In genomic region chr1:32448773-32449456, GRCh38 we compare ENCODE assay signal across 1 cellular context.
TF ChIP-seq lines count a peak whose summit lies in the region.

No MANE protein-coding gene starts in this region.

TF ChIP-seq in K562, 482 proteins besides CTCF, POLR2A, EP300 and RAD21 (continued from another document and continues in another):
- TF ChIP-seq, protein P1, sequence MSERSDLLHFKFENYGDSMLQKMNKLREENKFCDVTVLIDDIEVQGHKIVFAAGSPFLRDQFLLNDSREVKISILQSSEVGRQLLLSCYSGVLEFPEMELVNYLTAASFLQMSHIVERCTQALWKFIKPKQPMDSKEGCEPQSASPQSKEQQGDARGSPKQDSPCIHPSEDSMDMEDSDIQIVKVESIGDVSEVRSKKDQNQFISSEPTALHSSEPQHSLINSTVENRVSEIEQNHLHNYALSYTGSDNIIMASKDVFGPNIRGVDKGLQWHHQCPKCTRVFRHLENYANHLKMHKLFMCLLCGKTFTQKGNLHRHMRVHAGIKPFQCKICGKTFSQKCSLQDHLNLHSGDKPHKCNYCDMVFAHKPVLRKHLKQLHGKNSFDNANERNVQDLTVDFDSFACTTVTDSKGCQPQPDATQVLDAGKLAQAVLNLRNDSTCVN (CRISPR knock-in tag; IDR thresholded peaks at IDR 0.05) = no peak
- TF ChIP-seq, protein P2, sequence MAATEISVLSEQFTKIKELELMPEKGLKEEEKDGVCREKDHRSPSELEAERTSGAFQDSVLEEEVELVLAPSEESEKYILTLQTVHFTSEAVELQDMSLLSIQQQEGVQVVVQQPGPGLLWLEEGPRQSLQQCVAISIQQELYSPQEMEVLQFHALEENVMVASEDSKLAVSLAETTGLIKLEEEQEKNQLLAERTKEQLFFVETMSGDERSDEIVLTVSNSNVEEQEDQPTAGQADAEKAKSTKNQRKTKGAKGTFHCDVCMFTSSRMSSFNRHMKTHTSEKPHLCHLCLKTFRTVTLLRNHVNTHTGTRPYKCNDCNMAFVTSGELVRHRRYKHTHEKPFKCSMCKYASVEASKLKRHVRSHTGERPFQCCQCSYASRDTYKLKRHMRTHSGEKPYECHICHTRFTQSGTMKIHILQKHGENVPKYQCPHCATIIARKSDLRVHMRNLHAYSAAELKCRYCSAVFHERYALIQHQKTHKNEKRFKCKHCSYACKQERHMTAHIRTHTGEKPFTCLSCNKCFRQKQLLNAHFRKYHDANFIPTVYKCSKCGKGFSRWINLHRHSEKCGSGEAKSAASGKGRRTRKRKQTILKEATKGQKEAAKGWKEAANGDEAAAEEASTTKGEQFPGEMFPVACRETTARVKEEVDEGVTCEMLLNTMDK (IDR thresholded peaks at IDR 0.05; ENCODE audit: borderline replicate concordance, insufficient read depth, low read depth, low read length, poor library complexity, severe bottlenecking) = peak; percentile 71
- TF ChIP-seq MXI1 (IDR thresholded peaks at IDR 0.05; ENCODE audit: low read depth, low read length) (no peak), PTRF (tag; IDR thresholded peaks at IDR 0.05) (no peak), ZNF57 (CRISPR knock-in tag; IDR thresholded peaks at IDR 0.05) (no peak), ZNF717 (CRISPR knock-in tag; IDR thresholded peaks at IDR 0.05) (no peak), JUNB (CRISPR knock-in tag; conservative IDR thresholded peaks at IDR 0.05) (peak; percentile 54; the same call in 1 of the 2 replicates), ZNF316 (IDR thresholded peaks at IDR 0.05) (peak; percentile 32; the same call in 1 of the 2 replicates), ZNF408 (CRISPR knock-in tag; IDR thresholded peaks at IDR 0.05; ENCODE audit: low read depth) (no peak), ZBTB9 (CRISPR knock-in tag; IDR thresholded peaks at IDR 0.05) (no peak), KLF6 (CRISPR knock-in tag; IDR thresholded peaks at IDR 0.05; ENCODE audit: borderline replicate concordance) (no peak), ATF1 (CRISPR knock-in tag; IDR thresholded peaks at IDR 0.05) (no peak), ATF1 (tag; IDR thresholded peaks at IDR 0.05) (peak; percentile 77), HOXB6 (CRISPR knock-in tag; IDR thresholded peaks at IDR 0.05; ENCODE audit: borderline replicate concordance) (no peak), PYGO2 (tag; IDR thresholded peaks at IDR 0.05) (no peak), TEAD1 (CRISPR knock-in tag; IDR thresholded peaks at IDR 0.05) (peak in 1 of 2 experiments; percentile 54; a peak in 1 of 4 replicates), TAF15 (IDR thresholded peaks at IDR 0.05; ENCODE audit: low read depth, low read length) (no peak), BRD9 (IDR thresholded peaks at IDR 0.05; ENCODE audit: low read depth, partially characterized antibody) (peak; percentile 41), NFRKB (IDR thresholded peaks at IDR 0.05; ENCODE audit: low read depth) (0 out of 2 replicates have a peak, but pooled peaks have one; percentile 31), TFE3 (CRISPR knock-in tag; IDR thresholded peaks at IDR 0.05) (no peak), NFIX (CRISPR knock-in tag; IDR thresholded peaks at IDR 0.05; ENCODE audit: low read depth) (no peak), MYC (IDR thresholded peaks at IDR 0.05; ENCODE audit: low read depth, low read length) (0 out of 2 replicates have a peak, but pooled peaks have one; percentile 22), MYC (CRISPR knock-in tag; IDR thresholded peaks at IDR 0.05; ENCODE audit: borderline replicate concordance, low read depth) (no peak), NBN (IDR thresholded peaks at IDR 0.05; ENCODE audit: low read depth) (peak; percentile 27; the same call in 1 of the 2 replicates), RBFOX2 (IDR thresholded peaks at IDR 0.05; ENCODE audit: low read depth, low read length) (0 out of 2 replicates have a peak, but pooled peaks have one; percentile 25), NR2C1 (IDR thresholded peaks at IDR 0.05) (peak; percentile 35; the same call in 1 of the 2 replicates), NR2C1 (tag; IDR thresholded peaks at IDR 0.05) (peak; percentile 54), PHF8 (IDR thresholded peaks at IDR 0.05; ENCODE audit: borderline replicate concordance, low read length) (peak; percentile 28; the same call in 1 of the 2 replicates), ZFX (CRISPR knock-in tag; IDR thresholded peaks at IDR 0.05) (peak; percentile 81), FOXK1 (CRISPR knock-in tag; IDR thresholded peaks at IDR 0.05; ENCODE audit: borderline replicate concordance) (no peak; the same call in 1 of the 2 replicates), ZNF324 (CRISPR knock-in tag; IDR thresholded peaks at IDR 0.05) (no peak), POLR2G (IDR thresholded peaks at IDR 0.05; ENCODE audit: low read depth, low read length) (no peak), E2F1 (CRISPR knock-in tag; IDR thresholded peaks at IDR 0.05) (no peak), U2AF2 (optimal IDR thresholded peaks at IDR 0.05; ENCODE audit: low read depth, low read length) (no peak), ZNF586 (CRISPR knock-in tag; conservative IDR thresholded peaks at IDR 0.05) (no peak), ZFP30 (CRISPR knock-in tag; IDR thresholded peaks at IDR 0.05; ENCODE audit: borderline replicate concordance) (no peak), ZNF639 (CRISPR knock-in tag; conservative IDR thresholded peaks at IDR 0.05 in 1 of 2, IDR thresholded peaks at IDR 0.05 in 1 of 2) (no peak), LEF1 (IDR thresholded peaks at IDR 0.05) (0 out of 2 replicates have a peak, but pooled peaks have one; percentile 32), ATF7 (IDR thresholded peaks at IDR 0.05) (peak; percentile 88), RCOR1 (IDR thresholded peaks at IDR 0.05; ENCODE audit: borderline replicate concordance in 1 of 2, low read depth in 2 of 2, low read length in 2 of 2) (peak in 1 of 2 experiments; percentile 53; a peak in 1 of 4 replicates)
- TF ChIP-seq, protein P3, sequence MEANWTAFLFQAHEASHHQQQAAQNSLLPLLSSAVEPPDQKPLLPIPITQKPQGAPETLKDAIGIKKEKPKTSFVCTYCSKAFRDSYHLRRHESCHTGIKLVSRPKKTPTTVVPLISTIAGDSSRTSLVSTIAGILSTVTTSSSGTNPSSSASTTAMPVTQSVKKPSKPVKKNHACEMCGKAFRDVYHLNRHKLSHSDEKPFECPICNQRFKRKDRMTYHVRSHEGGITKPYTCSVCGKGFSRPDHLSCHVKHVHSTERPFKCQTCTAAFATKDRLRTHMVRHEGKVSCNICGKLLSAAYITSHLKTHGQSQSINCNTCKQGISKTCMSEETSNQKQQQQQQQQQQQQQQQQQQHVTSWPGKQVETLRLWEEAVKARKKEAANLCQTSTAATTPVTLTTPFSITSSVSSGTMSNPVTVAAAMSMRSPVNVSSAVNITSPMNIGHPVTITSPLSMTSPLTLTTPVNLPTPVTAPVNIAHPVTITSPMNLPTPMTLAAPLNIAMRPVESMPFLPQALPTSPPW (CRISPR knock-in tag; IDR thresholded peaks at IDR 0.05) = peak; percentile 32; the same call in 1 of the 2 replicates
- TF ChIP-seq, protein P4, sequence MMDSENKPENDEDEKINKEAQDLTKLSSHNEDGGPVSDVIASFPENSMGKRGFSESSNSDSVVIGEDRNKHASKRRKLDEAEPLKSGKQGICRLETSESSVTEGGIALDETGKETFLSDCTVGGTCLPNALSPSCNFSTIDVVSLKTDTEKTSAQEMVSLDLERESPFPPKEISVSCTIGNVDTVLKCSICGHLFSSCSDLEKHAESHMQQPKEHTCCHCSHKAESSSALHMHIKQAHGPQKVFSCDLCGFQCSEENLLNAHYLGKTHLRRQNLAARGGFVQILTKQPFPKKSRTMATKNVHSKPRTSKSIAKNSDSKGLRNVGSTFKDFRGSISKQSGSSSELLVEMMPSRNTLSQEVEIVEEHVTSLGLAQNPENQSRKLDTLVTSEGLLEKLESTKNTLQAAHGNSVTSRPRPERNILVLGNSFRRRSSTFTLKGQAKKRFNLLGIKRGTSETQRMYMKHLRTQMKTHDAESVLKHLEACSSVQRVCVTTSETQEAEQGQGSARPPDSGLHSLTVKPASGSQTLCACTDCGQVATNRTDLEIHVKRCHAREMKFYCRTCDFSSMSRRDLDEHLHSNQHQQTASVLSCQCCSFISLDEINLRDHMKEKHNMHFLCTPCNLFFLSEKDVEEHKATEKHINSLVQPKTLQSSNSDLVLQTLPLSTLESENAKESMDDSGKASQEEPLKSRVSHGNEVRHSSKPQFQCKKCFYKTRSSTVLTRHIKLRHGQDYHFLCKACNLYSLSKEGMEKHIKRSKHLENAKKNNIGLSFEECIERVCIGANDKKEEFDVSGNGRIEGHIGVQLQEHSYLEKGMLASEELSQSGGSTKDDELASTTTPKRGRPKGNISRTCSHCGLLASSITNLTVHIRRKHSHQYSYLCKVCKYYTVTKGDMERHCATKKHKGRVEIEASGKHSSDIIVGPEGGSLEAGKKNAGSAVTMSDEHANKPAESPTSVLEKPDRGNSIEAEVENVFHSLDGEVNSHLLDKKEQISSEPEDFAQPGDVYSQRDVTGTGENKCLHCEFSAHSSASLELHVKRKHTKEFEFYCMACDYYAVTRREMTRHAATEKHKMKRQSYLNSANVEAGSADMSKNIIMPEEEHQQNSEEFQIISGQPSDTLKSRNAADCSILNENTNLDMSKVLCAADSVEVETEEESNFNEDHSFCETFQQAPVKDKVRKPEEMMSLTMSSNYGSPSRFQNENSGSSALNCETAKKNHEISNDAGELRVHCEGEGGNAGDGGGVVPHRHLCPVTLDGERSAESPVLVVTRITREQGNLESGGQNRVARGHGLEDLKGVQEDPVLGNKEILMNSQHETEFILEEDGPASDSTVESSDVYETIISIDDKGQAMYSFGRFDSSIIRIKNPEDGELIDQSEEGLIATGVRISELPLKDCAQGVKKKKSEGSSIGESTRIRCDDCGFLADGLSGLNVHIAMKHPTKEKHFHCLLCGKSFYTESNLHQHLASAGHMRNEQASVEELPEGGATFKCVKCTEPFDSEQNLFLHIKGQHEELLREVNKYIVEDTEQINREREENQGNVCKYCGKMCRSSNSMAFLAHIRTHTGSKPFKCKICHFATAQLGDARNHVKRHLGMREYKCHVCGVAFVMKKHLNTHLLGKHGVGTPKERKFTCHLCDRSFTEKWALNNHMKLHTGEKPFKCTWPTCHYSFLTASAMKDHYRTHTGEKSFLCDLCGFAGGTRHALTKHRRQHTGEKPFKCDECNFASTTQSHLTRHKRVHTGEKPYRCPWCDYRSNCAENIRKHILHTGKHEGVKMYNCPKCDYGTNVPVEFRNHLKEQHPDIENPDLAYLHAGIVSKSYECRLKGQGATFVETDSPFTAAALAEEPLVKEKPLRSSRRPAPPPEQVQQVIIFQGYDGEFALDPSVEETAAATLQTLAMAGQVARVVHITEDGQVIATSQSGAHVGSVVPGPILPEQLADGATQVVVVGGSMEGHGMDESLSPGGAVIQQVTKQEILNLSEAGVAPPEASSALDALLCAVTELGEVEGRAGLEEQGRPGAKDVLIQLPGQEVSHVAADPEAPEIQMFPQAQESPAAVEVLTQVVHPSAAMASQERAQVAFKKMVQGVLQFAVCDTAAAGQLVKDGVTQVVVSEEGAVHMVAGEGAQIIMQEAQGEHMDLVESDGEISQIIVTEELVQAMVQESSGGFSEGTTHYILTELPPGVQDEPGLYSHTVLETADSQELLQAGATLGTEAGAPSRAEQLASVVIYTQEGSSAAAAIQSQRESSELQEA (IDR thresholded peaks at IDR 0.05; ENCODE audit: low read depth) = no peak
- TF ChIP-seq, protein P5, sequence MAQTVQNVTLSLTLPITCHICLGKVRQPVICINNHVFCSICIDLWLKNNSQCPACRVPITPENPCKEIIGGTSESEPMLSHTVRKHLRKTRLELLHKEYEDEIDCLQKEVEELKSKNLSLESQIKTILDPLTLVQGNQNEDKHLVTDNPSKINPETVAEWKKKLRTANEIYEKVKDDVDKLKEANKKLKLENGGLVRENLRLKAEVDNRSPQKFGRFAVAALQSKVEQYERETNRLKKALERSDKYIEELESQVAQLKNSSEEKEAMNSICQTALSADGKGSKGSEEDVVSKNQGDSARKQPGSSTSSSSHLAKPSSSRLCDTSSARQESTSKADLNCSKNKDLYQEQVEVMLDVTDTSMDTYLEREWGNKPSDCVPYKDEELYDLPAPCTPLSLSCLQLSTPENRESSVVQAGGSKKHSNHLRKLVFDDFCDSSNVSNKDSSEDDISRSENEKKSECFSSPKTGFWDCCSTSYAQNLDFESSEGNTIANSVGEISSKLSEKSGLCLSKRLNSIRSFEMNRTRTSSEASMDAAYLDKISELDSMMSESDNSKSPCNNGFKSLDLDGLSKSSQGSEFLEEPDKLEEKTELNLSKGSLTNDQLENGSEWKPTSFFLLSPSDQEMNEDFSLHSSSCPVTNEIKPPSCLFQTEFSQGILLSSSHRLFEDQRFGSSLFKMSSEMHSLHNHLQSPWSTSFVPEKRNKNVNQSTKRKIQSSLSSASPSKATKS (CRISPR knock-in tag; IDR thresholded peaks at IDR 0.05) = no peak
